Comparison of ENCODE assay signal across 8 cellular contexts in genomic region chr16:49608801-49609200, GRCh38.
A peak's percentile ranks its signal among the peaks of the same experiment; 100 is the strongest.
DNase-seq lines count a peak whose midpoint lies in the region; ATAC-seq and TF ChIP-seq lines count a peak whose summit lies in the region.

No MANE protein-coding gene starts in this region.

- no peaks in the 10 kb centered on the region for H3K9me2 ChIP-seq in OCI-LY7 (ENCODE audit: insufficient read depth, low read length)

- no peaks in the 10 kb centered on the region for H3K79me2 ChIP-seq in OCI-LY7 (ENCODE audit: insufficient read depth, low read depth, low read length)

- H3K4me2 ChIP-seq in OCI-LY7 (ENCODE audit: low read length) = no peak overlapping the region

- no peaks in the 10 kb centered on the region for H3K9me3 Mint-ChIP-seq in effector memory CD8-positive, alpha-beta T cell
- H3K9me3 Mint-ChIP-seq in activated T-cell treated with anti-CD3 and anti-CD28 coated beads, Interleukin-2, amount 50 U/mL, for 72 hours = no peaks in the 10 kb centered on the region
- H3K9me3 Mint-ChIP-seq in T-helper 2 cell treated with Interferon-gamma antibody and Interleukin-4, amounts not matched to agents 5 μg/mL and 100 μg/mL, for 36 hours = no peaks in the 10 kb centered on the region

- no peak overlapping the region for H3K4me3 Mint-ChIP-seq in effector memory CD8-positive, alpha-beta T cell
- no peak overlapping the region for H3K4me3 Mint-ChIP-seq in activated T-cell treated with anti-CD3 and anti-CD28 coated beads, Interleukin-2, amount 50 U/mL, for 72 hours
- no peak overlapping the region for H3K4me3 Mint-ChIP-seq in T-helper 2 cell treated with Interferon-gamma antibody and Interleukin-4, amounts not matched to agents 5 μg/mL and 100 μg/mL, for 36 hours

- no peaks in the 10 kb centered on the region for H3K4me1 ChIP-seq in OCI-LY7 (ENCODE audit: insufficient read depth, low read length, poor library complexity, severe bottlenecking)

- TF ChIP-seq CTCF in OCI-LY7 (conservative IDR thresholded peaks at IDR 0.05; ENCODE audit: low read length) (0 out of 2 replicates have a peak, but pooled peaks have one; percentile 22), foreskin fibroblast (IDR thresholded peaks at IDR 0.05; ENCODE audit: low read depth, low read length) (peak; percentile 63)

- POLR2A ChIA-PET in OCI-LY7 (lab: Charles Lee) = no interaction called here

- no peak overlapping the region for H2AFZ ChIP-seq in OCI-LY7 (ENCODE audit: low read length)

- no peak overlapping the region for H3K4me3 ChIP-seq in OCI-LY7 (ENCODE audit: low read depth, low read length, poor library complexity, severe bottlenecking)
- H3K4me3 ChIP-seq in foreskin fibroblast (ENCODE audit: low read depth in 1 of 2, low read length in 2 of 2) = no peak overlapping the region

- CTCF ChIA-PET in OCI-LY7 (lab: Charles Lee; ENCODE audit: unreplicated experiment) = no interaction called here

- no peak overlapping the region for H3K27ac Mint-ChIP-seq in effector memory CD8-positive, alpha-beta T cell
- no peak overlapping the region for H3K27ac Mint-ChIP-seq in activated T-cell treated with anti-CD3 and anti-CD28 coated beads, Interleukin-2, amount 50 U/mL, for 72 hours
- no peak overlapping the region for H3K27ac Mint-ChIP-seq in T-helper 2 cell treated with Interferon-gamma antibody and Interleukin-4, amounts not matched to agents 5 μg/mL and 100 μg/mL, for 36 hours

- intact Hi-C loops in OCI-LY7 (cut with micrococcal nuclease; ENCODE audit: unreplicated experiment) = no loop called here

- H3K36me3 Mint-ChIP-seq in effector memory CD8-positive, alpha-beta T cell (ENCODE audit: insufficient read depth) = no peaks in the 10 kb centered on the region
- H3K36me3 Mint-ChIP-seq in activated T-cell treated with anti-CD3 and anti-CD28 coated beads, Interleukin-2, amount 50 U/mL, for 72 hours (ENCODE audit: insufficient read depth in 2 of 2) = no peaks in the 10 kb centered on the region
- H3K36me3 Mint-ChIP-seq in T-helper 2 cell treated with Interferon-gamma antibody and Interleukin-4, amounts not matched to agents 5 μg/mL and 100 μg/mL, for 36 hours (ENCODE audit: low read depth) = no peaks in the 10 kb centered on the region

- H4K20me1 ChIP-seq in OCI-LY7 (ENCODE audit: insufficient read depth, low read length) = no peaks in the 10 kb centered on the region

- no peaks in the 10 kb centered on the region for H3K4me1 Mint-ChIP-seq in effector memory CD8-positive, alpha-beta T cell (ENCODE audit: low read depth in 2 of 2)
- no peaks in the 10 kb centered on the region for H3K4me1 Mint-ChIP-seq in activated T-cell treated with anti-CD3 and anti-CD28 coated beads, Interleukin-2, amount 50 U/mL, for 72 hours (ENCODE audit: low read depth)
- H3K4me1 Mint-ChIP-seq in T-helper 2 cell treated with Interferon-gamma antibody and Interleukin-4, amounts not matched to agents 5 μg/mL and 100 μg/mL, for 36 hours (ENCODE audit: low read depth) = no peaks in the 10 kb centered on the region

- ATAC-seq in effector memory CD8-positive, alpha-beta T cell (replicated peaks) = no peak
- ATAC-seq in activated T-cell treated with anti-CD3 and anti-CD28 coated beads, Interleukin-2, amount 50 U/mL, for 72 hours (replicated peaks in 1 of 2) = no peak
- ATAC-seq in HG03521 (IDR thresholded peaks at IDR 0.05; ENCODE audit: unreplicated experiment) = no peak

- H3K27me3 Mint-ChIP-seq in effector memory CD8-positive, alpha-beta T cell = peaks cover 50 to 58% of the 10 kb centered on the region in 2 donors
- H3K27me3 Mint-ChIP-seq in activated T-cell treated with anti-CD3 and anti-CD28 coated beads, Interleukin-2, amount 50 U/mL, for 72 hours (ENCODE audit: low read depth) = peaks cover 15% of the 10 kb centered on the region
- H3K27me3 Mint-ChIP-seq in T-helper 2 cell treated with Interferon-gamma antibody and Interleukin-4, amounts not matched to agents 5 μg/mL and 100 μg/mL, for 36 hours (ENCODE audit: low read depth) = peaks cover 21% of the 10 kb centered on the region

- no peaks in the 10 kb centered on the region for H3K9me3 ChIP-seq in OCI-LY7 (ENCODE audit: low read length)

- H3K36me3 ChIP-seq in OCI-LY7 (ENCODE audit: insufficient read depth, low read length) = no peaks in the 10 kb centered on the region

- DNase-seq in GM03348 (ENCODE audit: low spot score) (peak; percentile 40), OCI-LY7 (ENCODE audit: low spot score) (peak; percentile 8), foreskin fibroblast (peak; percentile 44 to 78), renal cortical epithelial cell (ENCODE audit: low read depth) (peak; percentile 13)
- DNase-seq in effector memory CD8-positive, alpha-beta T cell = no peak
- no peak for DNase-seq in activated T-cell treated with anti-CD3 and anti-CD28 coated beads, Interleukin-2, amount 50 U/mL, for 72 hours
- no peak for DNase-seq in T-helper 2 cell treated with Interferon-gamma antibody and Interleukin-4, amounts not matched to agents 5 μg/mL and 100 μg/mL, for 36 hours (ENCODE audit: low spot score)

- no TSS peak for BruUV-seq in OCI-LY7 (replicated peaks; lab: Mats Ljungman, UMichigan)

- H3K27ac ChIP-seq in OCI-LY7 (ENCODE audit: low read depth, low read length, poor library complexity, severe bottlenecking) = no peak overlapping the region

Comparison
In these comparisons a context has a peak if more than half of its experiments do, and no peak if none do; other contexts are left out.
1. DNase-seq: peak in GM03348 (single experiment), OCI-LY7 (single experiment), foreskin fibroblast (2 of 2) and renal cortical epithelial cell (single experiment); none in effector memory CD8-positive, alpha-beta T cell (0 of 3), activated T-cell treated with anti-CD3 and anti-CD28 coated beads, Interleukin-2, amount 50 U/mL, for 72 hours (0 of 2) and T-helper 2 cell treated with Interferon-gamma antibody and Interleukin-4, amounts not matched to agents 5 μg/mL and 100 μg/mL, for 36 hours (single experiment).